Comparison of ENCODE assay signal across 27 cellular contexts in the genomic region with DNA sequence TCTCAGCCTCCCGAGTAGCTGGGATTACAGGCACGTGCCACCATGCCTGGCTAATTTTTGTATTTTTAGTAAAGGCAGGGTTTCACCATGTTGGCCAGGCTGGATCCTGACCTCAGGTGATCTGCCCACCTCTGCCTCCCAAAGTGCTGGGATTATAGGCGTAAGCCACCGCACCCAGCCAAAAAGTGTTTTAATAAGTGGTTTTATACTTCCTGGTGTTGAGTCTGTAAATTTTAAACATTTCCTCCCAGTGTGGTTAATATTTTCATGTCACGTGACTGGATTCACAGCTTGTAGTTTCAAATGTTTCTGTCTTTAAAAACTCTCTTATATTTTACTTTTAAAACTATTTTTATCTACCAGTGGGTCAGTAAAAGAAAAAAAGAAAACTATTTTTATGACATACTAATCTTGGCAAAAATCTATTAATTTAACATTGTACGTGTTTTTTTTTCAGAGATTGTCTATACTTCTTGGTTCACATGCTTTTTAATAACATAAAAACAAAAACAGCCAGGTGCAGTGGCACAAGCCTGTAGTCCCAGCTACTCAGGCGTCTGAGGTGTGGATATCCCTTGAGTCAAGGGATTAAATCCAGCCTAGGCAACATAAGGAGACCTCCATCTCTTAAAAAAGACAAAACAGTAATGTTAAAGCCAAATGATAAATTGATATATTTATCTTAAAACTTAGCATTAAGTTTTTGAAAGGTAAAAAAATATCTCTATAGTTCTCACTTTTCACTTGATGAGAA.
DNase-seq lines count a peak whose midpoint lies in the region; ATAC-seq, FAIRE-seq and TF ChIP-seq lines count a peak whose summit lies in the region.
"Had no signal": no experiment of that assay in that cellular context is flagged by ENCODE, and none has a peak within 500 bp of the region (broad histone marks: within the 10 kb centered on the region; RNA-seq: fewer than 3 reads in every experiment).

No MANE protein-coding gene starts in this region.

- no peaks in the 10 kb centered on the region for H3K9me3 Mint-ChIP-seq in activated T-cell treated with anti-CD3 and anti-CD28 coated beads, Interleukin-2, amount 50 U/mL, for 24 hours
- H3K9me3 Mint-ChIP-seq in GM23338 (no peaks in the 10 kb centered on the region), CD14-positive monocyte (no peaks in the 10 kb centered on the region)
- no peaks in the 10 kb centered on the region for H3K9me3 Mint-ChIP-seq in naive thymus-derived CD4-positive, alpha-beta T cell
- H3K9me3 Mint-ChIP-seq: activated T-cell treated with anti-CD3 and anti-CD28 coated beads, Interleukin-2, amount 50 U/mL, for 72 hours; mesothelial cell of epicardium had no signal

- no peaks in the 10 kb centered on the region for H3K9me2 ChIP-seq in GM23338 (ENCODE audit: insufficient read depth)

- no peak overlapping the region for H2AFZ ChIP-seq in GM23338
- H2AFZ ChIP-seq: parathyroid adenoma had no signal

- H3K4me1 ChIP-seq in GM23338 (ENCODE audit: insufficient read depth) = peaks cover 20% of the 10 kb centered on the region; the same call in 1 of the 2 replicates
- H3K4me1 ChIP-seq in naive thymus-derived CD4-positive, alpha-beta T cell (ENCODE audit: control insufficient read depth in 2 of 2, insufficient read depth in 2 of 2, low read length in 2 of 2) = peaks cover 7 to 13% of the 10 kb centered on the region in 2 donors
- H3K4me1 ChIP-seq: foreskin keratinocyte, left lung, parathyroid adenoma, upper lobe of left lung had no signal

- peak; percentile 30; the same call in 1 of the 3 replicates for ATAC-seq in GM23338
- ATAC-seq in naive thymus-derived CD4-positive, alpha-beta T cell = peak; percentile 42
- ATAC-seq: activated T-cell treated with anti-CD3 and anti-CD28 coated beads, Interleukin-2, amount 50 U/mL, for 72 hours; foreskin keratinocyte; left lung; sciatic nerve; SK-N-SH treated with all-trans-retinoic acid at 6 μM for 48 hours had no signal

- H3K27ac ChIP-seq in GM23338 (ENCODE audit: low read depth) (peak overlapping the region; percentile 2; the same call in 1 of the 2 replicates), VCaP (peak overlapping the region; percentile 57)
- no peak overlapping the region for H3K27ac ChIP-seq in naive thymus-derived CD4-positive, alpha-beta T cell (ENCODE audit: low read depth, low read length)
- H3K27ac ChIP-seq: foreskin keratinocyte, left lung, parathyroid adenoma, RWPE1, upper lobe of left lung had no signal

- H3K79me2 ChIP-seq in GM23338 (replicated peaks; ENCODE audit: insufficient read depth) = no peaks in the 10 kb centered on the region
- H3K79me2 ChIP-seq: parathyroid adenoma had no signal

- H3K4me1 Mint-ChIP-seq in activated T-cell treated with anti-CD3 and anti-CD28 coated beads, Interleukin-2, amount 50 U/mL, for 24 hours (ENCODE audit: low read depth) = peaks cover 17% of the 10 kb centered on the region
- H3K4me1 Mint-ChIP-seq in GM23338 (peaks cover 9% of the 10 kb centered on the region; the same call in 2 of the 3 replicates), CD14-positive monocyte (peaks cover 8% of the 10 kb centered on the region)
- peaks cover 0 to 31% (median 24%) of the 10 kb centered on the region in 7 donors for H3K4me1 Mint-ChIP-seq in naive thymus-derived CD4-positive, alpha-beta T cell
- H3K4me1 Mint-ChIP-seq: mesothelial cell of epicardium had no signal

- POLR2A ChIA-PET in naive thymus-derived CD4-positive, alpha-beta T cell (lab: Charles Lee) = interaction anchor here (0.6 to 1.1 kb wide), 2 partner anchors 61 to 117 kb away, joined by 3 read pairs; a partner anchor contains a TSS

- H3K4me2 ChIP-seq in GM23338 = no peak overlapping the region

- intact Hi-C loops in naive thymus-derived CD4-positive, alpha-beta T cell (cut with micrococcal nuclease) = no loop called here
- intact Hi-C loops in CD14-positive monocyte (cut with micrococcal nuclease) = no loop called here

- no peaks in the 10 kb centered on the region for H3F3A ChIP-seq in GM23338 (replicated peaks; ENCODE audit: low read depth)

- peaks cover 16% of the 10 kb centered on the region for H3K36me3 Mint-ChIP-seq in activated T-cell treated with anti-CD3 and anti-CD28 coated beads, Interleukin-2, amount 50 U/mL, for 24 hours (ENCODE audit: low read depth)
- peaks cover 3% of the 10 kb centered on the region; the same call in 2 of the 3 replicates for H3K36me3 Mint-ChIP-seq in GM23338 (ENCODE audit: low read depth)
- H3K36me3 Mint-ChIP-seq in naive thymus-derived CD4-positive, alpha-beta T cell = peaks cover 0 to 23% (median 19%) of the 10 kb centered on the region in 5 donors
- H3K36me3 Mint-ChIP-seq in CD14-positive monocyte = peaks cover 26 to 44% of the 10 kb centered on the region in 2 donors

- no peak for FAIRE-seq in urothelium cell line (lab: Jason Lieb, UNC)

- no peak overlapping the region for H3K4me3 Mint-ChIP-seq in activated T-cell treated with anti-CD3 and anti-CD28 coated beads, Interleukin-2, amount 50 U/mL, for 24 hours
- H3K4me3 Mint-ChIP-seq in GM23338 (no peak overlapping the region), CD14-positive monocyte (no peak overlapping the region)
- peak overlapping the region in 7 of 10 donors; percentile 43 to 72 (median 52) for H3K4me3 Mint-ChIP-seq in naive thymus-derived CD4-positive, alpha-beta T cell
- H3K4me3 Mint-ChIP-seq: activated naive CD8-positive, alpha-beta T cell; activated T-cell treated with anti-CD3 and anti-CD28 coated beads, Interleukin-2, amount 50 U/mL, for 72 hours; mesothelial cell of epicardium had no signal

- CTCF ChIA-PET in naive thymus-derived CD4-positive, alpha-beta T cell (lab: Charles Lee) = interaction anchor here (0.6 kb wide), 2 partner anchors 116 to 200 kb away, joined by 3 read pairs; a partner anchor contains a TSS

- peak; percentile 17 for DNase-seq in activated T-cell treated with anti-CD3 and anti-CD28 coated beads, Interleukin-2, amount 50 U/mL, for 1 hour
- DNase-seq in activated T-cell treated with anti-CD3 and anti-CD28 coated beads, Interleukin-2, amount 50 U/mL, for 24 hours = no peak
- DNase-seq in GM23338 (ENCODE audit: low spot score) (no peak), CD14-positive monocyte (ENCODE audit: low spot score) (no peak), urothelium cell line (ENCODE audit: low spot score) (no peak), retina (no peak)
- peak in 6 of 9 donors; percentile 4 to 31 (median 21) for DNase-seq in naive thymus-derived CD4-positive, alpha-beta T cell
- DNase-seq: 8988T; activated CD4-positive, CD25-positive, alpha-beta regulatory T cell treated with anti-CD3 and anti-CD28 coated beads, Interleukin-2, amount 50 U/mL, for 72 hours; activated T-cell treated with anti-CD3 and anti-CD28 coated beads, Interleukin-2, amount 50 U/mL, for 72 hours; AML-193; EL; foreskin keratinocyte; Karpas-422; left lung; NCI-H1092 treated with DMSO at 0.1 percent for 48 hours; NCI-H2029 treated with DMSO at 0.1 percent for 48 hours; stimulated activated CD8-positive, alpha-beta memory T cell treated with anti-CD3 and anti-CD28 coated beads, Interleukin-4, amount 100 ng/mL, for 48 hours; T1000; upper lobe of left lung had no signal

- no peaks in the 10 kb centered on the region for H3K27me3 ChIP-seq in GM23338 (ENCODE audit: insufficient read depth)
- H3K27me3 ChIP-seq in naive thymus-derived CD4-positive, alpha-beta T cell (ENCODE audit: control insufficient read depth in 2 of 2, insufficient read depth in 2 of 2, low read length in 2 of 2) = no peaks in the 10 kb centered on the region
- H3K27me3 ChIP-seq: foreskin keratinocyte, left lung, upper lobe of left lung had no signal

- H4K20me1 ChIP-seq in GM23338 (replicated peaks; ENCODE audit: insufficient read depth) = no peaks in the 10 kb centered on the region

- TF ChIP-seq CTCF in GM23338 (conservative IDR thresholded peaks at IDR 0.05; ENCODE audit: low read depth in 2 of 2) (no peak), VCaP (conservative IDR thresholded peaks at IDR 0.05) (no peak), CD14-positive monocyte (IDR thresholded peaks at IDR 0.05) (no peak)

- H3K36me3 ChIP-seq in GM23338 (ENCODE audit: insufficient read depth) = peaks cover 6% of the 10 kb centered on the region; the same call in 1 of the 2 replicates
- no peaks in the 10 kb centered on the region for H3K36me3 ChIP-seq in naive thymus-derived CD4-positive, alpha-beta T cell (ENCODE audit: control insufficient read depth in 2 of 3, insufficient read depth in 3 of 3, low read length in 3 of 3)

- H3K9me3 ChIP-seq in naive thymus-derived CD4-positive, alpha-beta T cell (ENCODE audit: control insufficient read depth in 2 of 3, low read length in 3 of 3) = no peaks in the 10 kb centered on the region
- H3K9me3 ChIP-seq: left lung, upper lobe of left lung had no signal

- no peak overlapping the region for H3K4me3 ChIP-seq in GM23338
- H3K4me3 ChIP-seq in naive thymus-derived CD4-positive, alpha-beta T cell (ENCODE audit: low read length) = peak overlapping the region; percentile 2
- H3K4me3 ChIP-seq: left lung, upper lobe of left lung had no signal

- H3K27ac Mint-ChIP-seq in activated T-cell treated with anti-CD3 and anti-CD28 coated beads, Interleukin-2, amount 50 U/mL, for 24 hours = no peak overlapping the region
- H3K27ac Mint-ChIP-seq in GM23338 = peak overlapping the region; percentile 67; the same call in 1 of the 2 replicates
- peak overlapping the region in 7 of 9 donors; percentile 42 to 75 (median 50) for H3K27ac Mint-ChIP-seq in naive thymus-derived CD4-positive, alpha-beta T cell
- H3K27ac Mint-ChIP-seq in CD14-positive monocyte = no peak overlapping the region
- H3K27ac Mint-ChIP-seq: activated naive CD8-positive, alpha-beta T cell; activated T-cell treated with anti-CD3 and anti-CD28 coated beads, Interleukin-2, amount 50 U/mL, for 72 hours; mesothelial cell of epicardium had no signal

- no peaks in the 10 kb centered on the region for H3K27me3 Mint-ChIP-seq in activated T-cell treated with anti-CD3 and anti-CD28 coated beads, Interleukin-2, amount 50 U/mL, for 24 hours
- H3K27me3 Mint-ChIP-seq in GM23338 (ENCODE audit: insufficient read depth, low read depth, poor library complexity) (no peaks in the 10 kb centered on the region), CD14-positive monocyte (ENCODE audit: low read depth in 3 of 3) (peaks cover 0 to 1% (median 0%) of the 10 kb centered on the region in 3 donors)
- H3K27me3 Mint-ChIP-seq in naive thymus-derived CD4-positive, alpha-beta T cell = no peaks in the 10 kb centered on the region
- H3K27me3 Mint-ChIP-seq: activated naive CD8-positive, alpha-beta T cell had no signal

TF ChIP-seq in GM23338, 12 proteins besides CTCF, POLR2A, EP300 and RAD21 (continues in another document):
- no peak for TF ChIP-seq STAT1 (IDR thresholded peaks at IDR 0.05; ENCODE audit: unreplicated experiment)

Comparison
In these comparisons a context has a peak if more than half of its experiments do, and no peak if none do; other contexts are left out.
1. DNase-seq: peak in activated T-cell treated with anti-CD3 and anti-CD28 coated beads, Interleukin-2, amount 50 U/mL, for 1 hour (single experiment) and naive thymus-derived CD4-positive, alpha-beta T cell (6 of 9); none in activated T-cell treated with anti-CD3 and anti-CD28 coated beads, Interleukin-2, amount 50 U/mL, for 24 hours (single experiment), GM23338 (single experiment), CD14-positive monocyte (single experiment), urothelium cell line (single experiment) and retina (single experiment).
2. H3K27ac Mint-ChIP-seq: peak in GM23338 (single experiment) and naive thymus-derived CD4-positive, alpha-beta T cell (7 of 9); none in activated T-cell treated with anti-CD3 and anti-CD28 coated beads, Interleukin-2, amount 50 U/mL, for 24 hours (single experiment) and CD14-positive monocyte (0 of 7).
3. H3K4me3 Mint-ChIP-seq: peak in naive thymus-derived CD4-positive, alpha-beta T cell (7 of 10); none in activated T-cell treated with anti-CD3 and anti-CD28 coated beads, Interleukin-2, amount 50 U/mL, for 24 hours (single experiment), GM23338 (single experiment) and CD14-positive monocyte (0 of 2).